In genomic region chr3:18891641-18892040, GRCh38 we compare ENCODE assay signal across 19 cellular contexts.
DNase-seq lines count a peak whose midpoint lies in the region; ATAC-seq and TF ChIP-seq lines count a peak whose summit lies in the region.
"Had no signal": no experiment of that assay in that cellular context is flagged by ENCODE, and none has a peak within 500 bp of the region (broad histone marks: within the 10 kb centered on the region; RNA-seq: fewer than 3 reads in every experiment).

No MANE protein-coding gene starts in this region.

- H3K27ac ChIP-seq in temporal lobe (ENCODE audit: low read depth, low read length) (peak overlapping the region; percentile 28), ovary (no peak overlapping the region)
- H3K27ac ChIP-seq: coronary artery, foreskin keratinocyte, right lobe of liver, tibial artery had no signal

- no peaks in the 10 kb centered on the region for H3K36me3 ChIP-seq in ovary
- H3K36me3 ChIP-seq: right lobe of liver, tibial artery had no signal

- H3K9me3 ChIP-seq in ovary = no peaks in the 10 kb centered on the region
- H3K9me3 ChIP-seq: right lobe of liver, tibial artery had no signal

- H3K27ac Mint-ChIP-seq in effector memory CD8-positive, alpha-beta T cell = no peak overlapping the region

- H3K4me1 Mint-ChIP-seq in effector memory CD8-positive, alpha-beta T cell (ENCODE audit: low read depth in 2 of 2) = peaks cover 0 to 6% of the 10 kb centered on the region in 2 donors

- H3K36me3 Mint-ChIP-seq in effector memory CD8-positive, alpha-beta T cell (ENCODE audit: insufficient read depth) = peaks cover 5% of the 10 kb centered on the region

- 78 to 82% (median 79%) methylated on average over 6 of the region's 6 CpGs for WGBS in ovary, 3 donors

- H3K27me3 ChIP-seq in ovary = no peaks in the 10 kb centered on the region
- H3K27me3 ChIP-seq: foreskin keratinocyte, right lobe of liver, tibial artery had no signal

- TF ChIP-seq POLR2A in ovary (IDR thresholded peaks at IDR 0.05) = no peak

- no peaks in the 10 kb centered on the region for H3K4me1 ChIP-seq in ovary (ENCODE audit: insufficient read depth)
- H3K4me1 ChIP-seq: foreskin keratinocyte, right lobe of liver, tibial artery had no signal

- peak; percentile 89 for ATAC-seq in effector memory CD8-positive, alpha-beta T cell (replicated peaks)
- ATAC-seq: foreskin keratinocyte, GM23338, left cardiac atrium had no signal

- H3K4me3 ChIP-seq in ovary = no peak overlapping the region
- H3K4me3 ChIP-seq: coronary artery, GM23338, right lobe of liver, tibial artery had no signal

- TF ChIP-seq EP300 in ovary (IDR thresholded peaks at IDR 0.05) = no peak

- TF ChIP-seq CTCF in ovary (IDR thresholded peaks at IDR 0.05) = no peak

- peak; percentile 10 for DNase-seq in stimulated activated CD4-positive, alpha-beta T cell treated with anti-CD3 and anti-CD28 coated beads, Interleukin-1b, Interleukin-23, amount 100 ng/mL, for 48 hours
- no peak for DNase-seq in stimulated activated CD4-positive, alpha-beta T cell treated with anti-CD3 and anti-CD28 coated beads, Interleukin-12 subunit alpha, Interleukin-12 subunit beta, amount 100 ng/mL, for 4 hours
- DNase-seq in OCI-M1 (lab: John Stamatoyannopoulos, UW) (peak; percentile 59), CD1c-positive myeloid dendritic cell (ENCODE audit: extremely low spot score) (no peak), ovary (no peak), NCI-H1092 treated with DMSO at 0.1 percent for 48 hours (lab: John Stamatoyannopoulos, UW) (no peak)
- DNase-seq in effector memory CD8-positive, alpha-beta T cell = peak; percentile 1 to 17 (median 3)
- DNase-seq: activated gamma-delta T cell treated with Interleukin-2 at 50 U/mL for 16 hours, AML-193, foreskin keratinocyte, left cardiac atrium, NCI-H2081, NCI-H524, right lobe of liver, SHP77, tibial artery had no signal

- no peaks in the 10 kb centered on the region for H3K9me3 Mint-ChIP-seq in effector memory CD8-positive, alpha-beta T cell
- H3K9me3 Mint-ChIP-seq: GM23338 had no signal

- peaks cover 30 to 48% of the 10 kb centered on the region in 2 donors for H3K27me3 Mint-ChIP-seq in effector memory CD8-positive, alpha-beta T cell

- intact Hi-C loops in ovary (cut with DNase I) = no loop called here

- peak overlapping the region in 1 of 2 donors; percentile 0 for H3K4me3 Mint-ChIP-seq in effector memory CD8-positive, alpha-beta T cell
- H3K4me3 Mint-ChIP-seq: GM23338 had no signal

Comparison
In these comparisons a context has a peak if more than half of its experiments do, and no peak if none do; other contexts are left out.
1. DNase-seq: peak in stimulated activated CD4-positive, alpha-beta T cell treated with anti-CD3 and anti-CD28 coated beads, Interleukin-1b, Interleukin-23, amount 100 ng/mL, for 48 hours (single experiment), OCI-M1 (single experiment) and effector memory CD8-positive, alpha-beta T cell (3 of 3); none in stimulated activated CD4-positive, alpha-beta T cell treated with anti-CD3 and anti-CD28 coated beads, Interleukin-12 subunit alpha, Interleukin-12 subunit beta, amount 100 ng/mL, for 4 hours (single experiment), CD1c-positive myeloid dendritic cell (single experiment), ovary (0 of 5) and NCI-H1092 treated with DMSO at 0.1 percent for 48 hours (single experiment).